20 cellular contexts compared by ENCODE assay signal in genomic region chr15:101427606-101428487, GRCh38.
DNase-seq lines count a peak whose midpoint lies in the region; ATAC-seq and TF ChIP-seq lines count a peak whose summit lies in the region.
"Had no signal": no experiment of that assay in that cellular context is flagged by ENCODE, and none has a peak within 500 bp of the region (broad histone marks: within the 10 kb centered on the region; RNA-seq: fewer than 3 reads in every experiment).

No MANE protein-coding gene starts in this region.

- peak overlapping the region; percentile 30 for H3K23ac ChIP-seq in neuronal stem cell (ENCODE audit: low read depth, low read length, poor library complexity)

- H3K4me3 ChIP-seq in neuronal stem cell (ENCODE audit: low read length in 2 of 2), result peak overlapping the region in 1 of 2 donors; percentile 10
- H3K4me3 ChIP-seq: GM23338, MG63, PC-9, SJSA1 had no signal

- H3K79me1 ChIP-seq in neuronal stem cell (ENCODE audit: low read depth, low read length), result no peaks in the 10 kb centered on the region

- no peaks in the 10 kb centered on the region for H3K9me3 ChIP-seq in neuronal stem cell (replicated peaks in 1 of 2; ENCODE audit: control insufficient read depth in 2 of 2, insufficient read depth in 1 of 2, low read depth in 1 of 2, low read length in 2 of 2)
- H3K9me3 ChIP-seq: BE2C, Caco-2, MG63, SJSA1 had no signal

- peak overlapping the region; percentile 35 for H3K18ac ChIP-seq in neuronal stem cell (ENCODE audit: low read length)

- no peak overlapping the region for H3K4me2 ChIP-seq in neuronal stem cell (ENCODE audit: insufficient read depth, low read length, poor library complexity, severe bottlenecking)
- H3K4me2 ChIP-seq: GM23338, PC-9 had no signal

- no peak overlapping the region for H3K27ac ChIP-seq in neuronal stem cell (replicated peaks; ENCODE audit: low read length)
- H3K27ac ChIP-seq in substantia nigra (ENCODE audit: low read depth, low read length, poor library complexity, severe bottlenecking), result peak overlapping the region; percentile 79
- H3K27ac ChIP-seq: PC-9, SJSA1 had no signal

- DNase-seq in NCI-H1417 (lab: John Stamatoyannopoulos, UW), result peak in 2 of 3 experiments; percentile 9 to 49
- no peak for DNase-seq in NCI-H1417 treated with DMSO at 0.1 percent for 48 hours (lab: John Stamatoyannopoulos, UW)
- DNase-seq in D341Med (ENCODE audit: low spot score), result peak; percentile 18
- DNase-seq in neuronal stem cell (ENCODE audit: low spot score), result no peak
- DNase-seq in substantia nigra (lab: John Stamatoyannopoulos, UW), result peak in 1 of 49 donors; percentile 21
- DNase-seq in GM20000 (ENCODE audit: low spot score), result no peak
- DNase-seq: BE2C; Caco-2; CD4-positive, CD25-positive, alpha-beta regulatory T cell; HCEC 1CT; Kasumi-1; MG63; NCI-H1048; NCI-H1694; NCI-H510A treated with DMSO at 0.1 percent for 48 hours; NCI-H82; PC-9 had no signal

- no peak overlapping the region for H3K4ac ChIP-seq in neuronal stem cell (ENCODE audit: low read length)

- peak overlapping the region; percentile 28 for H2AK5ac ChIP-seq in neuronal stem cell (ENCODE audit: low read depth, low read length)

- peaks cover 9 to 11% of the 10 kb centered on the region in 2 donors for H3K4me1 ChIP-seq in neuronal stem cell (ENCODE audit: control insufficient read depth in 2 of 2, insufficient read depth in 1 of 2, low read depth in 1 of 2, low read length in 2 of 2)
- H3K4me1 ChIP-seq: BE2C, Caco-2, SJSA1 had no signal

- H2AFZ ChIP-seq in neuronal stem cell (ENCODE audit: low read length), result no peak overlapping the region
- H2AFZ ChIP-seq: GM23338, PC-9 had no signal

- no peak overlapping the region for H2BK15ac ChIP-seq in neuronal stem cell (ENCODE audit: low read length)

- no peak overlapping the region for H3K9ac ChIP-seq in neuronal stem cell (ENCODE audit: low read depth, low read length, poor library complexity)

- no peak overlapping the region for H4K91ac ChIP-seq in neuronal stem cell (ENCODE audit: low read depth, low read length, poor library complexity)

- H4K8ac ChIP-seq in neuronal stem cell (ENCODE audit: low read depth, low read length), result no peak overlapping the region

- H2BK120ac ChIP-seq in neuronal stem cell (ENCODE audit: low read depth, low read length), result no peak overlapping the region

- peaks cover 0 to 30% of the 10 kb centered on the region in 2 donors for H3K36me3 ChIP-seq in neuronal stem cell (replicated peaks in 1 of 2; ENCODE audit: control insufficient read depth in 2 of 2, insufficient read depth in 2 of 2, low read length in 2 of 2)
- H3K36me3 ChIP-seq: BE2C, SJSA1 had no signal

- no peak for ATAC-seq in HG02798 (IDR thresholded peaks at IDR 0.05; ENCODE audit: poor library complexity, unreplicated experiment)

- no peak overlapping the region for H2BK5ac ChIP-seq in neuronal stem cell (ENCODE audit: low read length)

- TF ChIP-seq CTCF in GM20000 (IDR thresholded peaks at IDR 0.05; ENCODE audit: extremely low read depth, missing control alignments), result no peak

- WGBS in neuronal stem cell (ENCODE audit: extremely low coverage in 2 of 2, insufficient read length in 2 of 2, insufficient replicate concordance in 1 of 2), 2 donors, result no CpG with 5 or more reads among the region's 20 CpGs

- no peaks in the 10 kb centered on the region for H3K27me3 ChIP-seq in neuronal stem cell (ENCODE audit: control insufficient read depth in 3 of 3, insufficient read depth in 3 of 3, low read depth in 1 of 3, low read length in 3 of 3)
- H3K27me3 ChIP-seq: BE2C, MG63, SJSA1 had no signal

- peak overlapping the region; percentile 59 for H2BK12ac ChIP-seq in neuronal stem cell (ENCODE audit: low read length)

- no peak overlapping the region for H3K14ac ChIP-seq in neuronal stem cell (ENCODE audit: low read length)

Comparison
In these comparisons a context has a peak if more than half of its experiments do, and no peak if none do; other contexts are left out.
1. DNase-seq: peak in NCI-H1417 (2 of 3) and D341Med (single experiment); none in NCI-H1417 treated with DMSO at 0.1 percent for 48 hours (single experiment), neuronal stem cell (single experiment) and GM20000 (single experiment).